Comparison of ENCODE assay signal across 19 cellular contexts in the genomic region with DNA sequence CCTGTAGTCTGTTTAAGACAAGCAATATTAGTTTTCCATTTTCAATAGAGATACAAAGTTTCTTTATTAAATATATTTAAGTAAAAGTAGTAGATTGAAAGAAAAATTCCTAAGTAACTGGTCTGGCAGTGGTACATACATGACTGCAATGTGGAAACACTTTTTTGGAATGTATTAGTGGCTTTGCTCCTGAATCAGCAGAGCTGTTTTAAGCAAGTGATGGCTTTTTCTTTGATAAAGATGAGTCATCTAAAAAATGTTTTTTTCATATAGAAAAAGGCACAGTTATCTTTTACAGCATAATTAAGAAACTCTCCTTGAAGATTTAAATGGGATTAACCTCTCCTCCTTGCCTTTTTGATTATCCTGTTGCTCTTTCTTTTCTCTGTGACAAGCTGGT. TPM values are rescaled to one million over a fixed set of nuclear protein-coding genes. Genes with fewer than 3 reads are reported as not detected.
DNase-seq lines count a peak whose midpoint lies in the region; ATAC-seq and TF ChIP-seq lines count a peak whose summit lies in the region.
"Had no signal": no experiment of that assay in that cellular context is flagged by ENCODE, and none has a peak within 500 bp of the region (broad histone marks: within the 10 kb centered on the region; RNA-seq: fewer than 3 reads in every experiment).

No MANE protein-coding gene starts in this region.

- DNase-seq in BJ (ENCODE audit: low read depth) (peak; percentile 11), SK-N-SH (no peak), left ventricle myocardium superior (no peak), SJCRH30 (no peak), C1 segment of cervical spinal cord (lab: John Stamatoyannopoulos, UW) (no peak)
- no peak for DNase-seq in central memory CD8-positive, alpha-beta T cell (ENCODE audit: low spot score in 2 of 2)
- DNase-seq in naive thymus-derived CD4-positive, alpha-beta T cell, result no peak
- DNase-seq in effector memory CD4-positive, alpha-beta T cell, result no peak
- DNase-seq: activated CD4-positive, alpha-beta T cell treated with anti-CD3 and anti-CD28 coated beads, Interleukin-2, amount 50 U/mL, for 4 hours; GF-D8; H7; hypothalamus; NCI-H187 treated with DMSO at 0.1 percent for 48 hours; NCI-H524; stimulated activated CD4-positive, alpha-beta T cell treated with anti-CD3 and anti-CD28 coated beads, Interleukin-2, amount 100 ng/mL, for 48 hours had no signal

- H3F3A ChIP-seq in SK-N-SH (replicated peaks; ENCODE audit: insufficient read depth), result peaks cover 23% of the 10 kb centered on the region

- H3K36me3 ChIP-seq in BJ (ENCODE audit: control insufficient read depth, insufficient read depth, low read length) (peaks cover 23% of the 10 kb centered on the region), SK-N-SH (replicated peaks in 1 of 2; ENCODE audit: control insufficient read depth in 1 of 2, insufficient read depth in 2 of 2, low read length in 1 of 2) (peaks cover 69 to 80% of the 10 kb centered on the region in 2 experiments), SJCRH30 (peaks cover 68% of the 10 kb centered on the region)
- H3K36me3 ChIP-seq in naive thymus-derived CD4-positive, alpha-beta T cell (ENCODE audit: control insufficient read depth in 2 of 3, insufficient read depth in 3 of 3, low read length in 3 of 3), result peaks cover 35 to 89% (median 36%) of the 10 kb centered on the region in 3 experiments
- H3K36me3 ChIP-seq in effector memory CD4-positive, alpha-beta T cell (ENCODE audit: control insufficient read depth, insufficient read depth, low read length), result peaks cover 85% of the 10 kb centered on the region

- H3K27me3 ChIP-seq in BJ (ENCODE audit: control insufficient read depth, insufficient read depth, low read length), result no peaks in the 10 kb centered on the region
- no peaks in the 10 kb centered on the region for H3K27me3 ChIP-seq in SK-N-SH (ENCODE audit: insufficient read depth)
- H3K27me3 ChIP-seq in naive thymus-derived CD4-positive, alpha-beta T cell (ENCODE audit: control insufficient read depth in 2 of 2, insufficient read depth in 2 of 2, low read length in 2 of 2), result no peaks in the 10 kb centered on the region
- no peaks in the 10 kb centered on the region for H3K27me3 ChIP-seq in effector memory CD4-positive, alpha-beta T cell (replicated peaks; ENCODE audit: control insufficient read depth, insufficient read depth, low read length, poor library complexity, severe bottlenecking)
- no peaks in the 10 kb centered on the region for H3K27me3 ChIP-seq in SJCRH30

- peaks cover 85% of the 10 kb centered on the region for H3K36me3 Mint-ChIP-seq in central memory CD8-positive, alpha-beta T cell (ENCODE audit: insufficient read depth)
- H3K36me3 Mint-ChIP-seq in naive thymus-derived CD4-positive, alpha-beta T cell, result peaks cover 28 to 79% (median 63%) of the 10 kb centered on the region in 5 donors

- no peak overlapping the region for H3K4me3 ChIP-seq in BJ (ENCODE audit: low read depth, low read length)
- no peak overlapping the region for H3K4me3 ChIP-seq in SK-N-SH (ENCODE audit: low read depth in 2 of 2, low read length in 1 of 2)
- no peak overlapping the region for H3K4me3 ChIP-seq in naive thymus-derived CD4-positive, alpha-beta T cell (ENCODE audit: low read length)
- H3K4me3 ChIP-seq in effector memory CD4-positive, alpha-beta T cell (ENCODE audit: insufficient read depth, low read depth, low read length, poor library complexity, severe bottlenecking), result no peak overlapping the region
- H3K4me3 ChIP-seq in SJCRH30, result no peak overlapping the region

- POLR2A ChIA-PET in BJ (lab: Charles Lee), result interaction anchor here (0.6 kb wide), 1 partner anchor 20 kb away, joined by 11 read pairs; no protein-coding TSS in a partner anchor
- POLR2A ChIA-PET in SK-N-SH (lab: Yijun Ruan, JAX), result interaction anchor here (0.6 kb wide), 1 partner anchor 368 kb away, joined by 5 read pairs; no protein-coding TSS in a partner anchor
- POLR2A ChIA-PET in naive thymus-derived CD4-positive, alpha-beta T cell (lab: Charles Lee), result interaction anchor here (0.5 to 1.3 kb wide), 3 partner anchors 8 to 275 kb away, joined by 4 to 7 read pairs (median 4); no protein-coding TSS in a partner anchor

- no peaks in the 10 kb centered on the region for H3K27me3 Mint-ChIP-seq in central memory CD8-positive, alpha-beta T cell
- H3K27me3 Mint-ChIP-seq in naive thymus-derived CD4-positive, alpha-beta T cell, result no peaks in the 10 kb centered on the region

- peaks cover 22% of the 10 kb centered on the region for H4K20me1 ChIP-seq in SK-N-SH (ENCODE audit: insufficient read depth)

- H3K9me2 ChIP-seq in SK-N-SH, result no peaks in the 10 kb centered on the region

- peak overlapping the region; percentile 42 for H3K27ac Mint-ChIP-seq in central memory CD8-positive, alpha-beta T cell (ENCODE audit: low read depth)
- H3K27ac Mint-ChIP-seq in naive thymus-derived CD4-positive, alpha-beta T cell, result peak overlapping the region in 7 of 9 donors; percentile 8 to 72 (median 22)
- H3K27ac Mint-ChIP-seq: activated T-helper 2 cell treated with anti-CD3 and anti-CD28 coated beads, Interferon-gamma antibody, Interleukin-2, Interleukin-4, amounts not matched to agents 10 μg/mL and 5 μg/mL and 100 μg/mL, durations not matched to agents 14 hours and 24 hours and 36 hours; nephron had no signal

- TF ChIP-seq EP300 in SK-N-SH (IDR thresholded peaks at IDR 0.05; ENCODE audit: borderline replicate concordance in 1 of 2, low read depth in 1 of 2, low read length in 1 of 2), result no peak

- no peak overlapping the region for H3K4me2 ChIP-seq in SK-N-SH

- H3K4me3 Mint-ChIP-seq in central memory CD8-positive, alpha-beta T cell, result no peak overlapping the region
- H3K4me3 Mint-ChIP-seq in naive thymus-derived CD4-positive, alpha-beta T cell, result no peak overlapping the region
- H3K4me3 Mint-ChIP-seq: nephron had no signal

- H3K4me1 Mint-ChIP-seq in central memory CD8-positive, alpha-beta T cell, result peaks cover 20% of the 10 kb centered on the region
- peaks cover 13 to 47% (median 38%) of the 10 kb centered on the region in 7 donors for H3K4me1 Mint-ChIP-seq in naive thymus-derived CD4-positive, alpha-beta T cell

- H2AFZ ChIP-seq in SK-N-SH (ENCODE audit: low read depth), result no peak overlapping the region

- peaks cover 15% of the 10 kb centered on the region for H3K79me2 ChIP-seq in SK-N-SH (ENCODE audit: insufficient read depth)

- TF ChIP-seq CTCF in BJ (IDR thresholded peaks at IDR 0.05; ENCODE audit: insufficient read depth, low read depth, low read length) (no peak), SK-N-SH (IDR thresholded peaks at IDR 0.05) (no peak)

- H3K9me3 ChIP-seq in SK-N-SH (no peaks in the 10 kb centered on the region), SJCRH30 (replicated peaks) (no peaks in the 10 kb centered on the region)
- H3K9me3 ChIP-seq in naive thymus-derived CD4-positive, alpha-beta T cell (ENCODE audit: control insufficient read depth in 2 of 3, low read length in 3 of 3), result no peaks in the 10 kb centered on the region
- no peaks in the 10 kb centered on the region for H3K9me3 ChIP-seq in effector memory CD4-positive, alpha-beta T cell (ENCODE audit: control insufficient read depth, low read length)

- H3K9ac ChIP-seq in SK-N-SH, result no peak overlapping the region

- intact Hi-C loops in naive thymus-derived CD4-positive, alpha-beta T cell (cut with micrococcal nuclease), result no loop called here
- intact Hi-C loops in left ventricle myocardium superior (cut with micrococcal nuclease), result no loop called here

- H3K27ac ChIP-seq in SK-N-SH (ENCODE audit: low read depth in 2 of 2, low read length in 1 of 2), result peak overlapping the region in 1 of 2 experiments; percentile 47; a peak in 1 of 4 replicates
- H3K27ac ChIP-seq in naive thymus-derived CD4-positive, alpha-beta T cell (ENCODE audit: low read depth, low read length), result no peak overlapping the region
- no peak overlapping the region for H3K27ac ChIP-seq in effector memory CD4-positive, alpha-beta T cell (ENCODE audit: insufficient read depth, low read length, poor library complexity, severe bottlenecking)
- no peak overlapping the region for H3K27ac ChIP-seq in SJCRH30
- H3K27ac ChIP-seq: epithelial cell of prostate had no signal

- H3K9me3 Mint-ChIP-seq in central memory CD8-positive, alpha-beta T cell, result no peaks in the 10 kb centered on the region
- no peaks in the 10 kb centered on the region for H3K9me3 Mint-ChIP-seq in naive thymus-derived CD4-positive, alpha-beta T cell
- H3K9me3 Mint-ChIP-seq: activated T-helper 2 cell treated with anti-CD3 and anti-CD28 coated beads, Interferon-gamma antibody, Interleukin-2, Interleukin-4, amounts not matched to agents 10 μg/mL and 5 μg/mL and 100 μg/mL, durations not matched to agents 14 hours and 24 hours and 36 hours; nephron had no signal

- ATAC-seq in central memory CD8-positive, alpha-beta T cell (replicated peaks; ENCODE audit: extremely low read depth, poor library complexity, severe bottlenecking), result no peak
- no peak for ATAC-seq in naive thymus-derived CD4-positive, alpha-beta T cell
- ATAC-seq in left ventricle myocardium superior, result no peak
- ATAC-seq: Panc1 had no signal

- TF ChIP-seq RAD21 in SK-N-SH (IDR thresholded peaks at IDR 0.05; ENCODE audit: low read length), result no peak

- CTCF ChIA-PET in BJ (lab: Yijun Ruan, JAX), result interaction anchor here (0.7 to 1.3 kb wide), 3 partner anchors 11 to 255 kb away, joined by 3 to 4 read pairs (median 3); no protein-coding TSS in a partner anchor
- CTCF ChIA-PET in SK-N-SH (lab: Yijun Ruan, JAX), result interaction anchor here (1.4 kb wide), 1 partner anchor 289 kb away, joined by 5 read pairs; no protein-coding TSS in a partner anchor
- CTCF ChIA-PET in naive thymus-derived CD4-positive, alpha-beta T cell (lab: Charles Lee), result interaction anchor here (1.3 kb wide), 1 partner anchor 255 kb away, joined by 3 read pairs; no protein-coding TSS in a partner anchor

- H3K4me1 ChIP-seq in SK-N-SH (ENCODE audit: control insufficient read depth in 1 of 2, insufficient read depth in 2 of 2, low read depth in 1 of 2, low read length in 1 of 2) (peaks cover 0 to 16% of the 10 kb centered on the region in 2 experiments; a peak in 2 of 4 replicates), SJCRH30 (no peaks in the 10 kb centered on the region)
- no peaks in the 10 kb centered on the region for H3K4me1 ChIP-seq in naive thymus-derived CD4-positive, alpha-beta T cell (ENCODE audit: control insufficient read depth in 2 of 2, insufficient read depth in 2 of 2, low read length in 2 of 2)
- H3K4me1 ChIP-seq in effector memory CD4-positive, alpha-beta T cell (ENCODE audit: control insufficient read depth, insufficient read depth, low read length, poor library complexity, severe bottlenecking), result no peaks in the 10 kb centered on the region

TF ChIP-seq in SK-N-SH, 30 proteins besides CTCF, POLR2A, EP300 and RAD21 (continues in another document):
- TF ChIP-seq FOSL2 (IDR thresholded peaks at IDR 0.05; ENCODE audit: borderline replicate concordance, low read depth), result peak; percentile 34; the same call in 1 of the 2 replicates

RNA-seq across cellular contexts. Expression of gene KDM3A, which starts 34.9 kb away (rescaled TPM):
- polyA plus RNA-seq in BJ (2011; rRNA removed) (24.1 and 39.3 TPM in 2 replicates), SK-N-SH (2012; rRNA removed) (13.7 and 20.4 TPM in 2 replicates)
- 35.3 and 54.1 TPM in 2 replicates for polyA minus RNA-seq in BJ (2011; rRNA and poly(A)+ RNA removed)
- polyA plus RNA-seq in SK-N-SH (2012; cell fraction: cytosol; rRNA removed), result 13.4 and 14.0 TPM in 2 replicates
- polyA plus RNA-seq in SK-N-SH (2012; cell fraction: nucleus; rRNA removed), result 33.3 and 56.7 TPM in 2 replicates
- total RNA-seq in naive thymus-derived CD4-positive, alpha-beta T cell, result 100 to 1,000 TPM; 132 to 191 (median 169) TPM
- 10 to 100 TPM; 17.7 to 50.7 TPM for polyA plus RNA-seq in naive thymus-derived CD4-positive, alpha-beta T cell
- 35.6 TPM for total RNA-seq in left ventricle myocardium superior
- total RNA-seq in SJCRH30 (2014; rRNA removed; shearing (Covaris generic)), result 34.8 and 38.7 TPM in 2 replicates
